Comparison of ENCODE assay signal across 11 cellular contexts in the genomic region with DNA sequence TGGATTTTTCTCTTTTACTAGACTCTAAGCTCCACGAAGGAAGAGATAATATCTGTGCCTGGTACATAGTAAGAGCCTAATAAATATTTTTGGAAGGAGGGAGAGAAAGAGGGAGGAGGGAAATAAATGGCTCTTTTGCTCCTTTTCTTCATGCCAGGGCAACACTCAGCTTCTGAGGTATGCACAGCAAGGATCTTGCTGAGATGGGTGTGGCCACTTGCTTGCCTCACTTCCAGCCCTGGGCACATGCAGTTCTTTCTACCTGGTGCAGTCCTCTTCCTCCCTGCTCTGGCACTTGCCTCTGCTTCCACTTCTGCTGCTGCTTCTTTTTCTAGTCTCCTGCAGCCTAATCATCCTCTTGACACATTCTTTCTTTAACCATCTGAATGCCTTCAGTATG.
A peak's percentile ranks its signal among the peaks of the same experiment; 100 is the strongest.
DNase-seq lines count a peak whose midpoint lies in the region; ATAC-seq and TF ChIP-seq lines count a peak whose summit lies in the region.
"Had no signal": no experiment of that assay in that cellular context is flagged by ENCODE, and none has a peak within 500 bp of the region (broad histone marks: within the 10 kb centered on the region; RNA-seq: fewer than 3 reads in every experiment).

No MANE protein-coding gene starts in this region.

- H3K14ac ChIP-seq in trophoblast cell (ENCODE audit: low read length): peak overlapping the region; percentile 70

- no peak overlapping the region for H2BK5ac ChIP-seq in trophoblast cell (ENCODE audit: low read depth, low read length, poor library complexity)

- peak overlapping the region; percentile 8 for H2AK5ac ChIP-seq in trophoblast cell (ENCODE audit: low read length)

- H2BK120ac ChIP-seq in trophoblast cell (ENCODE audit: insufficient read depth, low read length, poor library complexity): peak overlapping the region; percentile 33

- H2BK12ac ChIP-seq in trophoblast cell (ENCODE audit: low read length): peak overlapping the region; percentile 67

- peaks cover 20% of the 10 kb centered on the region for H3K79me1 ChIP-seq in trophoblast cell (ENCODE audit: low read length)

- no peak overlapping the region for H3K9ac ChIP-seq in trophoblast cell (ENCODE audit: low read length)

- peak; percentile 96 for ATAC-seq in RWPE2 (ENCODE audit: low read depth)
- ATAC-seq in HG03045 (IDR thresholded peaks at IDR 0.05; ENCODE audit: unreplicated experiment): no peak

- no peak overlapping the region for H3K18ac ChIP-seq in trophoblast cell (ENCODE audit: low read length)

- TF ChIP-seq CTCF in RWPE2 (IDR thresholded peaks at IDR 0.05; ENCODE audit: poor library complexity, severe bottlenecking) (no peak), fibroblast of the aortic adventitia (IDR thresholded peaks at IDR 0.05; ENCODE audit: insufficient read depth, low read length) (no peak)

- H3K23ac ChIP-seq in trophoblast cell (ENCODE audit: low read length): no peak overlapping the region

- H3K4me3 ChIP-seq in ACC112 (ENCODE audit: low read depth, low read length) (no peak overlapping the region), RWPE2 (ENCODE audit: severe bottlenecking) (no peak overlapping the region), fibroblast of the aortic adventitia (ENCODE audit: low read depth, low read length) (no peak overlapping the region), trophoblast cell (ENCODE audit: low read depth, low read length) (no peak overlapping the region)

- H3K27me3 ChIP-seq in ACC112 (ENCODE audit: insufficient read depth, low read length) (no peaks in the 10 kb centered on the region), RWPE2 (ENCODE audit: insufficient read depth, poor library complexity, severe bottlenecking) (no peaks in the 10 kb centered on the region), trophoblast cell (ENCODE audit: insufficient read depth, low read length) (no peaks in the 10 kb centered on the region)

- H3K9me3 ChIP-seq in RWPE2 (ENCODE audit: severe bottlenecking): no peaks in the 10 kb centered on the region
- peaks cover 3% of the 10 kb centered on the region for H3K9me3 ChIP-seq in trophoblast cell (ENCODE audit: insufficient read depth, low read depth, low read length)

- H2AFZ ChIP-seq in ACC112 (ENCODE audit: low read length, unreplicated experiment) (peak overlapping the region; percentile 25), trophoblast cell (ENCODE audit: insufficient read depth, low read length, poor library complexity) (no peak overlapping the region)

- no peak overlapping the region for H4K8ac ChIP-seq in trophoblast cell (ENCODE audit: low read depth, low read length)

- H4K91ac ChIP-seq in trophoblast cell (ENCODE audit: low read depth, low read length): peak overlapping the region; percentile 46

- H4K12ac ChIP-seq in trophoblast cell (ENCODE audit: low read depth, low read length): no peak overlapping the region

- H3K4me1 ChIP-seq in ACC112 (ENCODE audit: control insufficient read depth, insufficient read depth, low read length, unreplicated experiment) (peaks cover 38% of the 10 kb centered on the region), RWPE2 (ENCODE audit: insufficient read depth, poor library complexity, severe bottlenecking) (peaks cover 30% of the 10 kb centered on the region), trophoblast cell (ENCODE audit: control insufficient read depth in 1 of 2, insufficient read depth in 2 of 2, low read length in 2 of 2) (peaks cover 9 to 15% of the 10 kb centered on the region in 2 experiments)

- no peak overlapping the region for H3K4me2 ChIP-seq in trophoblast cell (ENCODE audit: low read length)

- H3K4ac ChIP-seq in trophoblast cell (ENCODE audit: low read depth, low read length): no peak overlapping the region

- DNase-seq in RWPE2 (ENCODE audit: low spot score): peak; percentile 65
- DNase-seq in fibroblast of the aortic adventitia (ENCODE audit: low read depth): peak; percentile 67
- DNase-seq in trophoblast cell: peak in 1 of 2 donors; percentile 33
- DNase-seq in NCI-H1092 treated with DMSO at 0.1 percent for 48 hours (lab: John Stamatoyannopoulos, UW): no peak
- DNase-seq in OCI-M2 (lab: John Stamatoyannopoulos, UW; ENCODE audit: unreplicated experiment): no peak
- DNase-seq in GOT3 (lab: John Stamatoyannopoulos, UW): no peak
- DNase-seq: activated B cell treated with CpG ODN at 0.5 μM for 24 hours; activated naive CD4-positive, alpha-beta T cell treated with Interleukin-2 at 50 U/mL for 16 hours; MV-4-11 had no signal

- no peaks in the 10 kb centered on the region for H3K79me2 ChIP-seq in ACC112 (ENCODE audit: control insufficient read depth, insufficient read depth, low read length, unreplicated experiment)
- H3K79me2 ChIP-seq in trophoblast cell (ENCODE audit: control insufficient read depth, insufficient read depth, low read length, poor library complexity): peaks cover 1% of the 10 kb centered on the region

- WGBS in trophoblast cell (ENCODE audit: extremely low coverage, insufficient coverage, insufficient read length): no CpG with 5 or more reads among the region's 1 CpG

- H3K27ac ChIP-seq in ACC112 (ENCODE audit: low read depth, low read length) (peak overlapping the region; percentile 58), RWPE2 (ENCODE audit: poor library complexity, severe bottlenecking) (peak overlapping the region; percentile 69), trophoblast cell (ENCODE audit: low read depth, low read length) (peak overlapping the region; percentile 4)

- H3K36me3 ChIP-seq in ACC112 (ENCODE audit: insufficient read depth, low read length) (no peaks in the 10 kb centered on the region), RWPE2 (ENCODE audit: low read depth) (no peaks in the 10 kb centered on the region), trophoblast cell (ENCODE audit: control insufficient read depth in 1 of 2, insufficient read depth in 2 of 2, low read length in 2 of 2) (no peaks in the 10 kb centered on the region)

Comparison
In these comparisons a context has a peak if more than half of its experiments do, and no peak if none do; other contexts are left out.
1. H3K27ac ChIP-seq: peak in every context shown above with its lines; median percentile 69 in RWPE2; 58 in ACC112; 4 in trophoblast cell.
2. DNase-seq: peak in RWPE2 (single experiment) and fibroblast of the aortic adventitia (single experiment); none in NCI-H1092 treated with DMSO at 0.1 percent for 48 hours (single experiment), OCI-M2 (single experiment) and GOT3 (single experiment).